Comparison of ENCODE assay signal across 13 cellular contexts in genomic region chr16:58048914-58049696, GRCh38.
"Had no signal": no experiment of that assay in that cellular context is flagged by ENCODE, and none has a peak within 500 bp of the region (broad histone marks: within the 10 kb centered on the region; RNA-seq: fewer than 3 reads in every experiment).

No MANE protein-coding gene starts in this region.

- H3K27ac Mint-ChIP-seq: activated naive CD4-positive, alpha-beta T cell treated with anti-CD3 and anti-CD28 coated beads, Interleukin-2, amount 50 U/mL, for 24 hours; activated T-cell treated with anti-CD3 and anti-CD28 coated beads, Interleukin-2, amount 50 U/mL, for 24 hours; dendritic cell treated with granulocyte-macrophage colony-stimulating factor and Interleukin-4, amounts not matched to agents 40 ng/mL and 50 ng/mL, for 4 days; effector memory CD8-positive, alpha-beta T cell had no signal

- H3K27me3 Mint-ChIP-seq: activated naive CD4-positive, alpha-beta T cell treated with anti-CD3 and anti-CD28 coated beads, Interleukin-2, amount 50 U/mL, for 24 hours had no signal

- H3K4me1 Mint-ChIP-seq: activated naive CD4-positive, alpha-beta T cell treated with anti-CD3 and anti-CD28 coated beads, Interleukin-2, amount 50 U/mL, for 24 hours had no signal

- H3K9me3 ChIP-seq: body of pancreas, pancreas, stomach, thoracic aorta had no signal

- H3K36me3 ChIP-seq: pancreas, thoracic aorta had no signal

- H3K4me3 Mint-ChIP-seq: activated naive CD4-positive, alpha-beta T cell treated with anti-CD3 and anti-CD28 coated beads, Interleukin-2, amount 50 U/mL, for 24 hours; activated T-cell treated with anti-CD3 and anti-CD28 coated beads, Interleukin-2, amount 50 U/mL, for 24 hours; dendritic cell treated with granulocyte-macrophage colony-stimulating factor and Interleukin-4, amounts not matched to agents 40 ng/mL and 50 ng/mL, for 4 days; effector memory CD8-positive, alpha-beta T cell; nephron had no signal

- ATAC-seq: body of pancreas; effector memory CD8-positive, alpha-beta T cell; pancreas had no signal

- H3K4me1 ChIP-seq: pancreas had no signal

- DNase-seq: activated effector memory CD4-positive, alpha-beta T cell treated with Interleukin-2 at 50 U/mL for 16 hours; activated T-cell treated with anti-CD3 and anti-CD28 coated beads, Interleukin-2, amount 50 U/mL, for 24 hours; amniotic stem cell; body of pancreas; cerebellar nuclear complex; effector memory CD8-positive, alpha-beta T cell; erythroblast; pancreas; stomach had no signal

- H3K4me3 ChIP-seq: body of pancreas, pancreas, stomach, thoracic aorta had no signal

- H3K9me3 Mint-ChIP-seq: activated naive CD4-positive, alpha-beta T cell treated with anti-CD3 and anti-CD28 coated beads, Interleukin-2, amount 50 U/mL, for 24 hours; activated T-cell treated with anti-CD3 and anti-CD28 coated beads, Interleukin-2, amount 50 U/mL, for 24 hours; dendritic cell treated with granulocyte-macrophage colony-stimulating factor and Interleukin-4, amounts not matched to agents 40 ng/mL and 50 ng/mL, for 4 days; effector memory CD8-positive, alpha-beta T cell; nephron had no signal

- H3K27me3 ChIP-seq: body of pancreas, pancreas, stomach had no signal

- H3K36me3 Mint-ChIP-seq: activated naive CD4-positive, alpha-beta T cell treated with anti-CD3 and anti-CD28 coated beads, Interleukin-2, amount 50 U/mL, for 24 hours had no signal

- H3K27ac ChIP-seq: body of pancreas, pancreas, stomach, thoracic aorta had no signal
